In genomic region chr6:2768125-2768524, GRCh38 we compare ENCODE assay signal across 10 cellular contexts. TPM values are rescaled to one million over a fixed set of nuclear protein-coding genes. Genes with fewer than 3 reads are reported as not detected.
DNase-seq lines count a peak whose midpoint lies in the region; ATAC-seq and TF ChIP-seq lines count a peak whose summit lies in the region.
"Had no signal": no experiment of that assay in that cellular context is flagged by ENCODE, and none has a peak within 500 bp of the region (broad histone marks: within the 10 kb centered on the region; RNA-seq: fewer than 3 reads in every experiment).

No MANE protein-coding gene starts in this region.

- peak overlapping the region; percentile 98 for H3K4me3 Mint-ChIP-seq in endothelial cell (ENCODE audit: unreplicated experiment)

- intact Hi-C loops in Panc1 (cut with micrococcal nuclease; ENCODE audit: unreplicated experiment): no loop called here

- DNase-seq in GM19238 (ENCODE audit: insufficient read length, low spot score) (peak; percentile 23), Panc1 (ENCODE audit: low read depth, low spot score) (no peak), endothelial cell (ENCODE audit: low spot score) (no peak), retina (peak; percentile 6), GM19240 (ENCODE audit: insufficient read length, low spot score) (no peak), NCI-H1105 (lab: John Stamatoyannopoulos, UW) (no peak), AG08396 (ENCODE audit: low spot score) (no peak), HuH-7.5 (ENCODE audit: low spot score) (no peak)
- DNase-seq: NCI-H2171 treated with DMSO at 0.1 percent for 48 hours had no signal

- H3K4me1 Mint-ChIP-seq in endothelial cell (ENCODE audit: unreplicated experiment): peaks cover 37% of the 10 kb centered on the region

- H3K27me3 ChIP-seq in Panc1 (ENCODE audit: control insufficient read depth, insufficient read depth, low read length): no peaks in the 10 kb centered on the region
- H3K27me3 ChIP-seq: neutrophil had no signal

- TF ChIP-seq CTCF in Panc1 (IDR thresholded peaks at IDR 0.05) (no peak), endothelial cell (IDR thresholded peaks at IDR 0.05; ENCODE audit: unreplicated experiment) (no peak)

- H3K36me3 ChIP-seq in Panc1 (ENCODE audit: control insufficient read depth, insufficient read depth, low read length): peaks cover 3% of the 10 kb centered on the region
- H3K36me3 ChIP-seq: neutrophil had no signal

- peak overlapping the region; percentile 89 to 91 for H3K4me3 ChIP-seq in Panc1 (ENCODE audit: low read depth in 2 of 2, low read length in 2 of 2)

- H3K9me3 Mint-ChIP-seq in endothelial cell (ENCODE audit: unreplicated experiment): no peaks in the 10 kb centered on the region

- H3K27me3 Mint-ChIP-seq in endothelial cell (ENCODE audit: unreplicated experiment): peaks cover 8% of the 10 kb centered on the region

- peaks cover 33% of the 10 kb centered on the region for H3K4me1 ChIP-seq in Panc1 (ENCODE audit: control insufficient read depth, insufficient read depth, low read length)

- no peak for ATAC-seq in Panc1

- no peak overlapping the region for H3K27ac Mint-ChIP-seq in endothelial cell (ENCODE audit: unreplicated experiment)

- H3K36me3 Mint-ChIP-seq in endothelial cell (ENCODE audit: low read depth, unreplicated experiment): peaks cover under 1% of the 10 kb centered on the region

- POLR2A ChIA-PET in Panc1 (lab: Charles Lee): no interaction called here

- in situ Hi-C loops in Panc1 (cut with HindIII; ENCODE audit: low pct_unique_long_range_greater_than_20kb, low sequenced_read_pairs): no loop called here

- peak overlapping the region; percentile 87 for H3K27ac ChIP-seq in Panc1 (ENCODE audit: low read length)
- H3K27ac ChIP-seq: neutrophil had no signal

- CTCF ChIA-PET in Panc1 (lab: Charles Lee): interaction anchor here (1.5 kb wide), 1 partner anchor 18 kb away, joined by 4 read pairs; no protein-coding TSS in a partner anchor

- H3K9me3 ChIP-seq in Panc1 (ENCODE audit: control insufficient read depth, insufficient read depth, low read depth, low read length): no peaks in the 10 kb centered on the region
- H3K9me3 ChIP-seq: neutrophil had no signal

- BruUV-seq in Panc1 (replicated peaks; lab: Mats Ljungman, UMichigan): no TSS peak

RNA-seq across cellular contexts. Expression of gene WRNIP1, which starts 2.9 kb away (rescaled TPM):
- total RNA-seq in Panc1 (2021; ENCODE audit: unreplicated experiment) (69.1 TPM), endothelial cell (ENCODE audit: unreplicated experiment) (48.6 TPM)
- 66.7 TPM for polyA plus RNA-seq in Panc1 (2012; ENCODE audit: insufficient read length)

RNA-seq across cellular contexts. Expression of gene MYLK4, which starts 17.4 kb away (rescaled TPM):
- total RNA-seq in Panc1 (2021; ENCODE audit: unreplicated experiment) (0.85 TPM), endothelial cell (ENCODE audit: unreplicated experiment) (0.97 TPM)
- 0.30 TPM for polyA plus RNA-seq in Panc1 (2012; ENCODE audit: insufficient read length)

Comparison
In these comparisons a context has a peak if more than half of its experiments do, and no peak if none do; other contexts are left out.
1. DNase-seq: peak in GM19238 (single experiment) and retina (single experiment); none in Panc1 (single experiment), endothelial cell (single experiment), GM19240 (single experiment), NCI-H1105 (single experiment), AG08396 (single experiment) and HuH-7.5 (single experiment).